26 cellular contexts compared by ENCODE assay signal in the genomic region with DNA sequence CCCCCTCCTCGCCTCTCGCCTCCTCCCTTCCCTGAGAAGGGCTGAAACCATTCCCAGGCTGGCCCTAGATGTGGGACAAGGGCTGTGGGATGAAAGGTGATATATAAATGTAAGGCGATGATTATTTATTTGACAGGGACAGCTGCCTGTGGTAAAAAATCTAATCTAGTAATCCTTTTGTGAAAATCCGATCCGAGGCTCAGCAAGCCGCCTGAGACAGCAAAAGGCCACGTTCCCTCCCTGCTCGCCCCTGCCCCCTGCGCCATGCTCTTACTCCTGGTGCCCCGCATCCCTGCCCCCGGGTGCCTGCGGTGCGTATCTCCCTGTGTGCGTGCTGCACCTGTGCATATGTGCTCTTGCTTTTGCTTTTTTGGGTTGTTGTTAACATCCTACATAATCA.
DNase-seq lines count a peak whose midpoint lies in the region; ATAC-seq, FAIRE-seq and TF ChIP-seq lines count a peak whose summit lies in the region.
"Had no signal": no experiment of that assay in that cellular context is flagged by ENCODE, and none has a peak within 500 bp of the region (broad histone marks: within the 10 kb centered on the region; RNA-seq: fewer than 3 reads in every experiment).

No MANE protein-coding gene starts in this region.

- H3K4me3 ChIP-seq in WERI-Rb-1 (ENCODE audit: low read depth, low read length): peak overlapping the region; percentile 18
- H3K4me3 ChIP-seq: HAP-1 had no signal

- H3K9me3 ChIP-seq in WERI-Rb-1 (ENCODE audit: severe bottlenecking) (peaks cover 9% of the 10 kb centered on the region), T-helper 17 cell (ENCODE audit: control insufficient read depth, low read length, poor library complexity, severe bottlenecking) (no peaks in the 10 kb centered on the region)
- H3K9me3 ChIP-seq: HAP-1 had no signal

- TF ChIP-seq CTCF in D721Med (IDR thresholded peaks at IDR 0.05; ENCODE audit: insufficient read depth, missing control alignments) (no peak), WERI-Rb-1 (IDR thresholded peaks at IDR 0.05; ENCODE audit: low read depth, low read length) (no peak), neural crest cell (conservative IDR thresholded peaks at IDR 0.05) (no peak)

- H3K4me1 Mint-ChIP-seq in neural crest cell (peaks cover 21% of the 10 kb centered on the region), T-helper 17 cell (peaks cover 9% of the 10 kb centered on the region)
- H3K4me1 Mint-ChIP-seq in T-helper 2 cell treated with Interferon-gamma antibody and Interleukin-4, amounts not matched to agents 5 μg/mL and 100 μg/mL, for 36 hours (ENCODE audit: low read depth): no peaks in the 10 kb centered on the region
- H3K4me1 Mint-ChIP-seq: B cell, T-cell had no signal

- peak; percentile 63 for DNase-seq in D341Med (ENCODE audit: low spot score)
- peak; percentile 74 for DNase-seq in D721Med (ENCODE audit: insufficient read length, low spot score)
- peak; percentile 85 for DNase-seq in WERI-Rb-1
- no peak for DNase-seq in neural crest cell (ENCODE audit: low read depth, low spot score)
- DNase-seq in T-helper 2 cell treated with Interferon-gamma antibody and Interleukin-4, amounts not matched to agents 5 μg/mL and 100 μg/mL, for 36 hours (ENCODE audit: low spot score): no peak
- DNase-seq in T-helper 17 cell: no peak
- DNase-seq: Caco-2; CD8-positive, alpha-beta T cell; DMS79 treated with DMSO at 0.1 percent for 48 hours; GF-D8; GOT3; HFFc6; NCI-H1092; NCI-H1436 treated with DMSO at 0.1 percent for 48 hours; NCI-H187 treated with DMSO at 0.1 percent for 48 hours; NCI-H446; NCI-H524 treated with DMSO at 0.1 percent for 48 hours; SIG-M5; T-cell had no signal

- peak overlapping the region; percentile 54 for H3K27ac Mint-ChIP-seq in neural crest cell (ENCODE audit: unreplicated experiment)
- no peak overlapping the region for H3K27ac Mint-ChIP-seq in T-helper 2 cell treated with Interferon-gamma antibody and Interleukin-4, amounts not matched to agents 5 μg/mL and 100 μg/mL, for 36 hours
- no peak overlapping the region for H3K27ac Mint-ChIP-seq in T-helper 17 cell
- H3K27ac Mint-ChIP-seq: B cell; CD8-positive, alpha-beta T cell; HFFc6; T-cell had no signal

- H3K4me3 Mint-ChIP-seq in neural crest cell (no peak overlapping the region), T-helper 17 cell (no peak overlapping the region)
- H3K4me3 Mint-ChIP-seq in T-helper 2 cell treated with Interferon-gamma antibody and Interleukin-4, amounts not matched to agents 5 μg/mL and 100 μg/mL, for 36 hours: no peak overlapping the region
- H3K4me3 Mint-ChIP-seq: B cell; CD8-positive, alpha-beta T cell; HFFc6; T-cell had no signal

- H3K27ac ChIP-seq in WERI-Rb-1: peak overlapping the region; percentile 80
- H3K27ac ChIP-seq: C4-2B, RWPE1 had no signal

- H3K36me3 ChIP-seq in WERI-Rb-1: no peaks in the 10 kb centered on the region; the same call in 1 of the 2 replicates
- H3K36me3 ChIP-seq: HAP-1 had no signal

- H3K36me3 Mint-ChIP-seq in neural crest cell (ENCODE audit: low read depth) (no peaks in the 10 kb centered on the region), T-helper 17 cell (ENCODE audit: low read depth) (peaks cover 5% of the 10 kb centered on the region)
- H3K36me3 Mint-ChIP-seq in T-helper 2 cell treated with Interferon-gamma antibody and Interleukin-4, amounts not matched to agents 5 μg/mL and 100 μg/mL, for 36 hours (ENCODE audit: low read depth): no peaks in the 10 kb centered on the region
- H3K36me3 Mint-ChIP-seq: CD8-positive, alpha-beta T cell; T-cell had no signal

- no peaks in the 10 kb centered on the region for H3K27me3 Mint-ChIP-seq in neural crest cell (ENCODE audit: low read depth)
- no peaks in the 10 kb centered on the region for H3K27me3 Mint-ChIP-seq in T-helper 2 cell treated with Interferon-gamma antibody and Interleukin-4, amounts not matched to agents 5 μg/mL and 100 μg/mL, for 36 hours (ENCODE audit: low read depth)
- H3K27me3 Mint-ChIP-seq in T-helper 17 cell: peaks cover 67% of the 10 kb centered on the region

- FAIRE-seq in D721Med (lab: Jason Lieb, UNC): peak; percentile 81
- FAIRE-seq: GM12891 had no signal

- ATAC-seq in HG02981 (IDR thresholded peaks at IDR 0.05; ENCODE audit: unreplicated experiment) (no peak), T-helper 17 cell (no peak)
- ATAC-seq: CD8-positive, alpha-beta T cell; Panc1; T-cell had no signal

- H3K27me3 ChIP-seq in WERI-Rb-1 (ENCODE audit: insufficient read depth, low read depth, severe bottlenecking): no peaks in the 10 kb centered on the region

- H3K9me3 Mint-ChIP-seq in neural crest cell: no peaks in the 10 kb centered on the region
- no peaks in the 10 kb centered on the region for H3K9me3 Mint-ChIP-seq in T-helper 2 cell treated with Interferon-gamma antibody and Interleukin-4, amounts not matched to agents 5 μg/mL and 100 μg/mL, for 36 hours
- H3K9me3 Mint-ChIP-seq: CD8-positive, alpha-beta T cell; HFFc6; T-cell had no signal

Comparison
In these comparisons a context has a peak if more than half of its experiments do, and no peak if none do; other contexts are left out.
1. DNase-seq: peak in D341Med (single experiment), D721Med (single experiment) and WERI-Rb-1 (single experiment); none in neural crest cell (single experiment), T-helper 2 cell treated with Interferon-gamma antibody and Interleukin-4, amounts not matched to agents 5 μg/mL and 100 μg/mL, for 36 hours (single experiment) and T-helper 17 cell (0 of 3).